ENCODE assay signal across 19 cellular contexts in the genomic region with DNA sequence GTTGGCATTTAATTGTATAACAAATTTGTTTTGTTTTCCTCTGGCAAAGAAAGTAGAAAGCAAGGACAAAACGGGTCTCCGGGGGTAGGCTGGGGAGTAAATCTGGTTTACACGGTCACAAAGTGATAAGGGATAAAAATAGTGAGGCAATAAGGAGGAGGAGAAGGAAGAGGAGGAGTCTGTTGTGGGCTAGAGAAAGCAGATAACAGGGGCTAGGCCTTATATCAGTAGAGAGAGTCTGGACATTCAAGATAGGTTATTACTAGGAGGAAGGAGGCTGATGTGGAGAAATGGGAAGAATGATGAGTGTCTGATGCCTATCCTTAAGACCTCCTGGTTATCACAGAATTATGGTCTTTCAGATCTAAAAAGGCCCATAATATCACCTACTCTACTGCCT.
"Had no signal": no experiment of that assay in that cellular context is flagged by ENCODE, and none has a peak within 500 bp of the region (broad histone marks: within the 10 kb centered on the region; RNA-seq: fewer than 3 reads in every experiment).

No MANE protein-coding gene starts in this region.

- DNase-seq: activated effector memory CD4-positive, alpha-beta T cell treated with Interleukin-2 at 50 U/mL for 16 hours; activated T-cell treated with anti-CD3 and anti-CD28 coated beads, Interleukin-2, amount 50 U/mL, for 24 hours; brain microvascular endothelial cell; cerebellar nuclear complex; effector memory CD8-positive, alpha-beta T cell; kidney; nucleus accumbens; right cardiac atrium; stimulated activated CD4-positive, alpha-beta T cell treated with anti-CD3 and anti-CD28 coated beads, Interleukin-2, amount 100 ng/mL, for 24 hours; stimulated activated naive CD4-positive, alpha-beta T cell; substantia nigra; transverse colon had no signal

- H3K27me3 Mint-ChIP-seq: activated naive CD8-positive, alpha-beta T cell; activated T-cell treated with anti-CD3 and anti-CD28 coated beads, Interleukin-2, amount 50 U/mL, for 24 hours; dendritic cell treated with granulocyte-macrophage colony-stimulating factor and Interleukin-4, amounts not matched to agents 40 ng/mL and 50 ng/mL, for 4 days; effector memory CD8-positive, alpha-beta T cell; progenitor cell of endocrine pancreas had no signal

- H3K9me3 Mint-ChIP-seq: activated T-cell treated with anti-CD3 and anti-CD28 coated beads, Interleukin-2, amount 50 U/mL, for 24 hours; dendritic cell treated with granulocyte-macrophage colony-stimulating factor and Interleukin-4, amounts not matched to agents 40 ng/mL and 50 ng/mL, for 4 days; effector memory CD8-positive, alpha-beta T cell; mesothelial cell of epicardium had no signal

- H3K9me3 ChIP-seq: gastroesophageal sphincter, transverse colon had no signal

- H3K27ac ChIP-seq: brain microvascular endothelial cell, epithelial cell of prostate, gastroesophageal sphincter, transverse colon had no signal

- FAIRE-seq: kidney had no signal

- H3K27ac Mint-ChIP-seq: activated naive CD8-positive, alpha-beta T cell; activated T-cell treated with anti-CD3 and anti-CD28 coated beads, Interleukin-2, amount 50 U/mL, for 24 hours; dendritic cell treated with granulocyte-macrophage colony-stimulating factor and Interleukin-4, amounts not matched to agents 40 ng/mL and 50 ng/mL, for 4 days; mesothelial cell of epicardium; progenitor cell of endocrine pancreas had no signal

- H3K36me3 Mint-ChIP-seq: activated naive CD8-positive, alpha-beta T cell; mesothelial cell of epicardium had no signal

- H3K4me1 ChIP-seq: gastroesophageal sphincter had no signal

- H3K4me3 ChIP-seq: gastroesophageal sphincter, transverse colon had no signal

- H3K27me3 ChIP-seq: brain microvascular endothelial cell, gastroesophageal sphincter, transverse colon had no signal

- H3K36me3 ChIP-seq: brain microvascular endothelial cell, gastroesophageal sphincter, transverse colon had no signal

- ATAC-seq: activated CD4-positive, CD25-positive, alpha-beta regulatory T cell treated with anti-CD3 and anti-CD28 coated beads, Interleukin-2, amount 50 U/mL, for 24 hours; effector memory CD8-positive, alpha-beta T cell; gastroesophageal sphincter; right cardiac atrium had no signal

- H3K4me3 Mint-ChIP-seq: activated naive CD8-positive, alpha-beta T cell; activated T-cell treated with anti-CD3 and anti-CD28 coated beads, Interleukin-2, amount 50 U/mL, for 24 hours; dendritic cell treated with granulocyte-macrophage colony-stimulating factor and Interleukin-4, amounts not matched to agents 40 ng/mL and 50 ng/mL, for 4 days; effector memory CD8-positive, alpha-beta T cell; mesothelial cell of epicardium had no signal
